Comparison of ENCODE assay signal across 25 cellular contexts in genomic region chr17:39036009-39036408, GRCh38.
"Had no signal": no experiment of that assay in that cellular context is flagged by ENCODE, and none has a peak within 500 bp of the region (broad histone marks: within the 10 kb centered on the region; RNA-seq: fewer than 3 reads in every experiment).

No MANE protein-coding gene starts in this region.

- H3K4me1 Mint-ChIP-seq: activated CD4-positive, alpha-beta T cell treated with anti-CD3 and anti-CD28 coated beads, Interleukin-2, amount 10 ng/mL, durations not matched to agents 7 days and 5 days; activated CD8-positive, alpha-beta memory T cell treated with anti-CD3 and anti-CD28 coated beads, Interleukin-2, amount 10 ng/mL, durations not matched to agents 7 days and 5 days; immature natural killer cell; naive thymus-derived CD8-positive, alpha-beta T cell; stimulated activated naive CD8-positive, alpha-beta T cell treated with anti-CD3 and anti-CD28 coated beads, Interleukin-15, amount 100 ng/mL, for 72 hours; T-helper 17 cell had no signal

- H3K27me3 ChIP-seq: ascending aorta, brain microvascular endothelial cell, left lung, ovary, right atrium auricular region, vagina had no signal

- H3K36me3 Mint-ChIP-seq: activated CD8-positive, alpha-beta memory T cell treated with anti-CD3 and anti-CD28 coated beads, Interleukin-2, amount 10 ng/mL, durations not matched to agents 7 days and 5 days; activated naive CD8-positive, alpha-beta T cell; immature natural killer cell; naive thymus-derived CD8-positive, alpha-beta T cell had no signal

- H3K36me3 ChIP-seq: adrenal gland, ascending aorta, brain microvascular endothelial cell, left lung, ovary, right atrium auricular region, tibial nerve, vagina had no signal

- ATAC-seq: activated CD4-positive, CD25-positive, alpha-beta regulatory T cell treated with anti-CD3 and anti-CD28 coated beads, Interleukin-2, amount 50 U/mL, for 24 hours; activated CD8-positive, alpha-beta memory T cell treated with anti-CD3 and anti-CD28 coated beads, Interleukin-2, amount 10 ng/mL, durations not matched to agents 7 days and 5 days; activated CD8-positive, alpha-beta T cell treated with anti-CD3 and anti-CD28 coated beads for 36 hours; left lung; naive thymus-derived CD8-positive, alpha-beta T cell; psoas muscle; stimulated activated naive CD8-positive, alpha-beta T cell treated with anti-CD3 and anti-CD28 coated beads, Interleukin-15, amount 100 ng/mL, for 72 hours; T-helper 17 cell had no signal

- DNase-seq: activated CD4-positive, alpha-beta T cell treated with anti-CD3 and anti-CD28 coated beads, Interleukin-2, amount 10 ng/mL, durations not matched to agents 7 days and 5 days; activated CD8-positive, alpha-beta memory T cell treated with anti-CD3 and anti-CD28 coated beads, Interleukin-2, amount 10 ng/mL, durations not matched to agents 7 days and 5 days; activated CD8-positive, alpha-beta T cell treated with anti-CD3 and anti-CD28 coated beads for 36 hours; activated T-cell treated with anti-CD3 and anti-CD28 coated beads for 4 hours; brain microvascular endothelial cell; caudate nucleus; effector CD4-positive, alpha-beta T cell; immature natural killer cell; kidney glomerular epithelial cell; left lung; naive thymus-derived CD8-positive, alpha-beta T cell; psoas muscle; stimulated activated CD4-positive, alpha-beta T cell treated with anti-CD3 and anti-CD28 coated beads, Interleukin-1b, Interleukin-23, amount 100 ng/mL, for 48 hours; stimulated activated naive CD8-positive, alpha-beta T cell treated with anti-CD3 and anti-CD28 coated beads, Interleukin-15, amount 100 ng/mL, for 72 hours; T-helper 17 cell had no signal

- H3K4me3 ChIP-seq: adrenal gland, ascending aorta, left lung, lung, ovary, psoas muscle, right atrium auricular region, tibial nerve, vagina had no signal

- H3K4me1 ChIP-seq: adrenal gland, ascending aorta, left lung, psoas muscle, right atrium auricular region, tibial nerve, vagina had no signal

- H3K4me3 Mint-ChIP-seq: activated CD4-positive, alpha-beta T cell treated with anti-CD3 and anti-CD28 coated beads, Interleukin-2, amount 10 ng/mL, durations not matched to agents 7 days and 5 days; activated CD8-positive, alpha-beta memory T cell treated with anti-CD3 and anti-CD28 coated beads, Interleukin-2, amount 10 ng/mL, durations not matched to agents 7 days and 5 days; activated CD8-positive, alpha-beta T cell treated with anti-CD3 and anti-CD28 coated beads for 36 hours; activated naive CD8-positive, alpha-beta T cell; dendritic cell treated with granulocyte-macrophage colony-stimulating factor and Interleukin-4, amounts not matched to agents 40 ng/mL and 50 ng/mL, for 4 days; immature natural killer cell; naive thymus-derived CD8-positive, alpha-beta T cell; stimulated activated naive CD8-positive, alpha-beta T cell treated with anti-CD3 and anti-CD28 coated beads, Interleukin-15, amount 100 ng/mL, for 72 hours; T-helper 17 cell had no signal

- H3K9me3 ChIP-seq: adrenal gland, ascending aorta, left lung, ovary, psoas muscle, right atrium auricular region, tibial nerve, vagina had no signal

- H3K27ac Mint-ChIP-seq: activated CD4-positive, alpha-beta T cell treated with anti-CD3 and anti-CD28 coated beads, Interleukin-2, amount 10 ng/mL, durations not matched to agents 7 days and 5 days; activated CD8-positive, alpha-beta memory T cell treated with anti-CD3 and anti-CD28 coated beads, Interleukin-2, amount 10 ng/mL, durations not matched to agents 7 days and 5 days; activated CD8-positive, alpha-beta T cell treated with anti-CD3 and anti-CD28 coated beads for 36 hours; activated naive CD8-positive, alpha-beta T cell; dendritic cell treated with granulocyte-macrophage colony-stimulating factor and Interleukin-4, amounts not matched to agents 40 ng/mL and 50 ng/mL, for 4 days; immature natural killer cell; T-helper 17 cell had no signal

- H3K27ac ChIP-seq: adrenal gland, ascending aorta, brain microvascular endothelial cell, left lung, ovary, psoas muscle, right atrium auricular region, tibial nerve, vagina had no signal

- H3K9me3 Mint-ChIP-seq: activated CD4-positive, alpha-beta T cell treated with anti-CD3 and anti-CD28 coated beads, Interleukin-2, amount 10 ng/mL, durations not matched to agents 7 days and 5 days; activated CD8-positive, alpha-beta T cell treated with anti-CD3 and anti-CD28 coated beads for 36 hours; dendritic cell treated with granulocyte-macrophage colony-stimulating factor and Interleukin-4, amounts not matched to agents 40 ng/mL and 50 ng/mL, for 4 days; immature natural killer cell; naive thymus-derived CD8-positive, alpha-beta T cell; stimulated activated naive CD8-positive, alpha-beta T cell treated with anti-CD3 and anti-CD28 coated beads, Interleukin-15, amount 100 ng/mL, for 72 hours had no signal
